In genomic region chr2:9344434-9344833, GRCh38 we compare ENCODE assay signal across 23 cellular contexts.
DNase-seq lines count a peak whose midpoint lies in the region; ATAC-seq, FAIRE-seq and TF ChIP-seq lines count a peak whose summit lies in the region.
"Had no signal": no experiment of that assay in that cellular context is flagged by ENCODE, and none has a peak within 500 bp of the region (broad histone marks: within the 10 kb centered on the region; RNA-seq: fewer than 3 reads in every experiment).

No MANE protein-coding gene starts in this region.

- WGBS in right cardiac atrium = 92% methylated on average over 10 of the region's 10 CpGs
- 32% methylated on average over 10 of the region's 10 CpGs for WGBS in K562 (ENCODE audit: insufficient coverage, low coverage, missing lambda C conversion rate)

- no peaks in the 10 kb centered on the region for H3K79me2 ChIP-seq in K562 (ENCODE audit: control insufficient read depth, insufficient read depth, low read length)

- H3K4me3 ChIP-seq in cardiac muscle cell = no peak overlapping the region
- H3K4me3 ChIP-seq in right cardiac atrium (ENCODE audit: low read length) = no peak overlapping the region
- no peak overlapping the region for H3K4me3 ChIP-seq in K562
- H3K4me3 ChIP-seq: A549; BLaER1 treated with 17β-estradiol and CSF1 and Interleukin-3, amounts not matched to agents 10 nM and 100 nM had no signal

- intact Hi-C loops in right cardiac atrium (cut with DNase I) = loop anchor here in 2 of 4 donors (10.0 kb wide), 2 partner anchors 140 to 200 kb away; partner anchors contain the start of gene ASAP2 (in 1 of the 2)
- intact Hi-C loops in K562 (cut with micrococcal nuclease) = no loop called here
- intact Hi-C loops in head of caudate nucleus (cut with DNase I) = no loop called here

- no peaks in the 10 kb centered on the region; the same call in 1 of the 2 replicates for H4K20me1 ChIP-seq in K562 (replicated peaks; ENCODE audit: control insufficient read depth, insufficient read depth, low read length)
- H4K20me1 ChIP-seq: BLaER1 treated with 17β-estradiol and CSF1 and Interleukin-3, amounts not matched to agents 10 nM and 100 nM had no signal

- H3K9ac ChIP-seq in K562 (ENCODE audit: insufficient read depth in 1 of 2, low read depth in 2 of 2, low read length in 2 of 2) = no peak overlapping the region
- H3K9ac ChIP-seq: BLaER1 treated with 17β-estradiol and CSF1 and Interleukin-3, amounts not matched to agents 10 nM and 100 nM had no signal

- no peak for TF ChIP-seq POLR2A in K562 (conservative IDR thresholded peaks at IDR 0.05)

- DNase-seq in activated CD8-positive, alpha-beta memory T cell treated with anti-CD3 and anti-CD28 coated beads, Interleukin-2, amount 50 U/mL, for 48 hours = peak; percentile 10
- DNase-seq in activated CD8-positive, alpha-beta memory T cell treated with anti-CD3 and anti-CD28 coated beads, Interleukin-2, amount 10 ng/mL, durations not matched to agents 7 days and 5 days = no peak
- DNase-seq in cardiac muscle cell (ENCODE audit: low read depth in 1 of 2, low spot score in 1 of 2) (no peak), right cardiac atrium (no peak), K562 (ENCODE audit: extremely low read depth in 1 of 4, low spot score in 3 of 4) (peak in 1 of 4 experiments; percentile 18), head of caudate nucleus (no peak)
- DNase-seq in activated CD4-positive, alpha-beta T cell treated with anti-CD3 and anti-CD28 coated beads for 4 hours = no peak
- DNase-seq: AML-193; Caco-2; Calu3; CD4-positive, alpha-beta T cell; CD8-positive, alpha-beta T cell; DMS79 treated with DMSO at 0.1 percent for 48 hours; GF-D8 had no signal

- no peaks in the 10 kb centered on the region for H3K9me1 ChIP-seq in K562 (ENCODE audit: control insufficient read depth, insufficient read depth, low read length)

- CTCF ChIA-PET in activated CD8-positive, alpha-beta memory T cell treated with anti-CD3 and anti-CD28 coated beads, Interleukin-2, amount 10 ng/mL, durations not matched to agents 7 days and 5 days (lab: Charles Lee) = no interaction called here
- CTCF ChIA-PET in K562 (lab: Yijun Ruan, JAX; ENCODE audit: low intra/inter-chr PET ratio) = no interaction called here

- H3K9me3 Mint-ChIP-seq in activated CD8-positive, alpha-beta memory T cell treated with anti-CD3 and anti-CD28 coated beads, Interleukin-2, amount 10 ng/mL, durations not matched to agents 7 days and 5 days (ENCODE audit: low read depth) = no peaks in the 10 kb centered on the region
- H3K9me3 Mint-ChIP-seq: CD4-positive, alpha-beta T cell; CD8-positive, alpha-beta T cell had no signal

- ATAC-seq in activated CD8-positive, alpha-beta memory T cell treated with anti-CD3 and anti-CD28 coated beads, Interleukin-2, amount 10 ng/mL, durations not matched to agents 7 days and 5 days = no peak
- ATAC-seq in right cardiac atrium (no peak), K562 (peak; percentile 65)
- ATAC-seq: A549; CD8-positive, alpha-beta T cell had no signal

- in situ Hi-C loops in K562 (cut with MboI) = no loop called here

- H3K27ac ChIP-seq in cardiac muscle cell (peak overlapping the region; percentile 49), right cardiac atrium (ENCODE audit: low read length) (no peak overlapping the region), K562 (ENCODE audit: extremely low read depth, low read depth, low read length) (no peak overlapping the region)
- H3K27ac ChIP-seq: 22Rv1; A549; BLaER1 treated with 17β-estradiol and CSF1 and Interleukin-3, amounts not matched to agents 10 nM and 100 nM; C4-2B had no signal

- 0 out of 2 replicates have a peak overlapping the region, but pooled peaks have one; percentile 21 for H3K4me2 ChIP-seq in K562 (ENCODE audit: insufficient read depth, low read length)
- H3K4me2 ChIP-seq: A549; BLaER1 treated with 17β-estradiol and CSF1 and Interleukin-3, amounts not matched to agents 10 nM and 100 nM had no signal

- H3K4me3 Mint-ChIP-seq in activated CD8-positive, alpha-beta memory T cell treated with anti-CD3 and anti-CD28 coated beads, Interleukin-2, amount 10 ng/mL, durations not matched to agents 7 days and 5 days = no peak overlapping the region
- H3K4me3 Mint-ChIP-seq: B cell; CD4-positive, alpha-beta T cell; CD8-positive, alpha-beta T cell had no signal

- H2AFZ ChIP-seq in K562 (ENCODE audit: low read depth, low read length) = peak overlapping the region; percentile 3; the same call in 1 of the 2 replicates

- TF ChIP-seq CTCF in cardiac muscle cell (IDR thresholded peaks at IDR 0.05; ENCODE audit: low read depth, low read length) (no peak), K562 (IDR thresholded peaks at IDR 0.05 in 2 of 3, conservative IDR thresholded peaks at IDR 0.05 in 1 of 3; ENCODE audit: insufficient read depth in 2 of 3, low read depth in 1 of 3, low read length in 3 of 3) (no peak)

- TF ChIP-seq EP300 in K562 (IDR thresholded peaks at IDR 0.05; ENCODE audit: low read length) = no peak

- H3K4me1 Mint-ChIP-seq in activated CD8-positive, alpha-beta memory T cell treated with anti-CD3 and anti-CD28 coated beads, Interleukin-2, amount 10 ng/mL, durations not matched to agents 7 days and 5 days = no peaks in the 10 kb centered on the region
- H3K4me1 Mint-ChIP-seq: B cell had no signal

- no TSS peak for BruUV-seq in K562 (replicated peaks; lab: Mats Ljungman, UMichigan)

- POLR2A ChIA-PET in K562 (lab: Yijun Ruan, JAX) = interaction anchor here (0.8 to 0.9 kb wide), 2 partner anchors 37 to 199 kb away, joined by 3 to 4 read pairs; no protein-coding TSS in a partner anchor

- no peaks in the 10 kb centered on the region for H3K36me3 Mint-ChIP-seq in activated CD8-positive, alpha-beta memory T cell treated with anti-CD3 and anti-CD28 coated beads, Interleukin-2, amount 10 ng/mL, durations not matched to agents 7 days and 5 days
- H3K36me3 Mint-ChIP-seq: CD8-positive, alpha-beta T cell had no signal

- H3K36me3 ChIP-seq in cardiac muscle cell (no peaks in the 10 kb centered on the region), K562 (ENCODE audit: control insufficient read depth, insufficient read depth, low read length) (no peaks in the 10 kb centered on the region; the same call in 2 of the 3 replicates)

- H3K27me3 Mint-ChIP-seq in activated CD8-positive, alpha-beta memory T cell treated with anti-CD3 and anti-CD28 coated beads, Interleukin-2, amount 10 ng/mL, durations not matched to agents 7 days and 5 days = peaks cover 32% of the 10 kb centered on the region
- H3K27me3 Mint-ChIP-seq: CD4-positive, alpha-beta T cell had no signal

- no peaks in the 10 kb centered on the region for H3K27me3 ChIP-seq in cardiac muscle cell
- no peaks in the 10 kb centered on the region for H3K27me3 ChIP-seq in right cardiac atrium (ENCODE audit: control insufficient read depth, insufficient read depth)
- H3K27me3 ChIP-seq in K562 (ENCODE audit: control insufficient read depth in 2 of 2, insufficient read depth in 2 of 2, low read length in 2 of 2) = peaks cover 0 to 2% of the 10 kb centered on the region in 2 experiments; a peak in 2 of 5 replicates
- H3K27me3 ChIP-seq: BLaER1 treated with 17β-estradiol and CSF1 and Interleukin-3, amounts not matched to agents 10 nM and 100 nM had no signal

- no peak for FAIRE-seq in K562 (lab: Jason Lieb, UNC)
- FAIRE-seq: A549, D721Med, G401.6, GM12891, GM19239 had no signal

- TF ChIP-seq RAD21 in K562 (CRISPR knock-in tag; conservative IDR thresholded peaks at IDR 0.05 in 1 of 2, IDR thresholded peaks at IDR 0.05 in 1 of 2) = no peak

- H3K27ac Mint-ChIP-seq in activated CD8-positive, alpha-beta memory T cell treated with anti-CD3 and anti-CD28 coated beads, Interleukin-2, amount 10 ng/mL, durations not matched to agents 7 days and 5 days = no peak overlapping the region
- H3K27ac Mint-ChIP-seq: B cell; CD4-positive, alpha-beta T cell; CD8-positive, alpha-beta T cell had no signal

- peaks cover 32% of the 10 kb centered on the region for H3K4me1 ChIP-seq in cardiac muscle cell (ENCODE audit: low read depth)
- peaks cover 9% of the 10 kb centered on the region for H3K4me1 ChIP-seq in right cardiac atrium (ENCODE audit: control insufficient read depth, insufficient read depth, low read length)
- H3K4me1 ChIP-seq in K562 (replicated peaks in 1 of 2; ENCODE audit: control insufficient read depth in 2 of 2, insufficient read depth in 2 of 2, low read length in 2 of 2) = peaks cover 0 to 3% of the 10 kb centered on the region in 2 experiments; a peak in 1 of 5 replicates

- H3K9me3 ChIP-seq in cardiac muscle cell (ENCODE audit: low read depth) (no peaks in the 10 kb centered on the region), right cardiac atrium (ENCODE audit: control insufficient read depth, low read length) (no peaks in the 10 kb centered on the region), K562 (replicated peaks; ENCODE audit: control insufficient read depth, insufficient read depth, low read depth, low read length) (no peaks in the 10 kb centered on the region)
- H3K9me3 ChIP-seq: A549, Caco-2 had no signal

TF ChIP-seq in K562, 482 proteins besides CTCF, POLR2A, EP300 and RAD21:
- no peak for TF ChIP-seq HDAC2 (IDR thresholded peaks at IDR 0.05)
- TF ChIP-seq PKNOX1 (IDR thresholded peaks at IDR 0.05) = peak; percentile 62
